Comparison of ENCODE assay signal across 8 cellular contexts in genomic region chr10:91493313-91493712, GRCh38.
DNase-seq lines count a peak whose midpoint lies in the region; ATAC-seq and TF ChIP-seq lines count a peak whose summit lies in the region.

No MANE protein-coding gene starts in this region.

- no peaks in the 10 kb centered on the region for H3K9me3 Mint-ChIP-seq in brain

- peak; percentile 81 to 82 for TF ChIP-seq RAD21 in liver (IDR thresholded peaks at IDR 0.05)

- H3K4me3 Mint-ChIP-seq in brain = no peak overlapping the region

- H3K4me1 ChIP-seq in KMS-11 (ENCODE audit: low read depth, poor library complexity, severe bottlenecking) (no peaks in the 10 kb centered on the region), liver (ENCODE audit: control insufficient read depth in 4 of 4, insufficient read depth in 4 of 4, low read length in 3 of 4) (no peaks in the 10 kb centered on the region)

- H2AFZ ChIP-seq in KMS-11 (ENCODE audit: low read depth) = no peak overlapping the region

- no peaks in the 10 kb centered on the region for H3K9me3 ChIP-seq in liver (ENCODE audit: control insufficient read depth in 4 of 4, low read length in 3 of 4)

- DNase-seq in AG20443 (ENCODE audit: low spot score) = peak; percentile 37
- DNase-seq in D341Med (ENCODE audit: low spot score) = no peak
- no peak for DNase-seq in occipital lobe (lab: John Stamatoyannopoulos, UW)

- peak; percentile 52 for TF ChIP-seq CTCF in KMS-11 (conservative IDR thresholded peaks at IDR 0.05; ENCODE audit: low read depth, low read length)
- TF ChIP-seq CTCF in brain (conservative IDR thresholded peaks at IDR 0.05) = peak; percentile 64 to 74
- TF ChIP-seq CTCF in liver (IDR thresholded peaks at IDR 0.05; ENCODE audit: low read depth, low read length, missing input control) = peak; percentile 52

- no peaks in the 10 kb centered on the region for H4K20me1 ChIP-seq in KMS-11 (ENCODE audit: insufficient read depth)

- H3K27ac Mint-ChIP-seq in brain = no peak overlapping the region

- H3K27me3 ChIP-seq in KMS-11 (ENCODE audit: insufficient read depth, low read depth) (no peaks in the 10 kb centered on the region), liver (ENCODE audit: control insufficient read depth in 4 of 4, insufficient read depth in 4 of 4, low read length in 3 of 4) (no peaks in the 10 kb centered on the region)

- H3K27me3 Mint-ChIP-seq in brain = no peaks in the 10 kb centered on the region

- H3K4me3 ChIP-seq in KMS-11 (IDR thresholded peaks at IDR 0.05; ENCODE audit: insufficient read depth, low read depth, low read length) (no peak overlapping the region), liver (ENCODE audit: low read depth in 1 of 3, low read length in 3 of 3) (no peak overlapping the region)

- H3K4me2 ChIP-seq in KMS-11 = no peak overlapping the region

- WGBS in liver = 24% methylated on average over 2 of the region's 2 CpGs

- H3K4me1 Mint-ChIP-seq in brain = peaks cover 15% of the 10 kb centered on the region

- no peaks in the 10 kb centered on the region for H3K79me2 ChIP-seq in KMS-11 (ENCODE audit: insufficient read depth, low read depth)

- H3K36me3 Mint-ChIP-seq in brain = no peaks in the 10 kb centered on the region

- H3K9ac ChIP-seq in KMS-11 = no peak overlapping the region
- no peak overlapping the region for H3K9ac ChIP-seq in liver (ENCODE audit: low read depth in 1 of 2, low read length in 2 of 2)

- ATAC-seq in GM18498 (IDR thresholded peaks at IDR 0.05; ENCODE audit: unreplicated experiment) (no peak), HG02970 (IDR thresholded peaks at IDR 0.05; ENCODE audit: low FRiP score, unreplicated experiment) (no peak)

- H3K27ac ChIP-seq in KMS-11 (no peak overlapping the region), liver (ENCODE audit: low read depth in 1 of 2, low read length in 2 of 2) (no peak overlapping the region)

- H3K36me3 ChIP-seq in KMS-11 (ENCODE audit: insufficient read depth) (no peaks in the 10 kb centered on the region), liver (ENCODE audit: control insufficient read depth in 4 of 4, insufficient read depth in 3 of 4, low read depth in 1 of 4, low read length in 3 of 4) (no peaks in the 10 kb centered on the region)

TF ChIP-seq in liver, 16 proteins besides CTCF, POLR2A, EP300 and RAD21:
- no peak for TF ChIP-seq EGR1 (IDR thresholded peaks at IDR 0.05; ENCODE audit: low read depth in 2 of 2)
- TF ChIP-seq REST (IDR thresholded peaks at IDR 0.05) = no peak
- no peak for TF ChIP-seq NR2F2 (IDR thresholded peaks at IDR 0.05)
- peak; percentile 70 for TF ChIP-seq FOXA2 (IDR thresholded peaks at IDR 0.05)
- peak; percentile 29 for TF ChIP-seq SP1 (IDR thresholded peaks at IDR 0.05)
- no peak for TF ChIP-seq GABPA (IDR thresholded peaks at IDR 0.05 in 1 of 2, conservative IDR thresholded peaks at IDR 0.05 in 1 of 2)
